In genomic region chr3:151228291-151229125, GRCh38 we compare ENCODE assay signal across 9 cellular contexts. TPM values are rescaled to one million over a fixed set of nuclear protein-coding genes. Genes with fewer than 3 reads are reported as not detected.
DNase-seq lines count a peak whose midpoint lies in the region; ATAC-seq and TF ChIP-seq lines count a peak whose summit lies in the region.
"Had no signal": no experiment of that assay in that cellular context is flagged by ENCODE, and none has a peak within 500 bp of the region (broad histone marks: within the 10 kb centered on the region; RNA-seq: fewer than 3 reads in every experiment).

No MANE protein-coding gene starts in this region.

- ATAC-seq in GM21528 (IDR thresholded peaks at IDR 0.05; ENCODE audit: low FRiP score, unreplicated experiment) (peak; percentile 8), left ventricle myocardium superior (peak; percentile 63), HG02588 (IDR thresholded peaks at IDR 0.05; ENCODE audit: unreplicated experiment) (no peak), HG03565 (IDR thresholded peaks at IDR 0.05; ENCODE audit: unreplicated experiment) (no peak)

- POLR2A ChIA-PET in AG04450 (lab: Yijun Ruan, JAX) = interaction anchor here (0.8 kb wide), 1 partner anchor 31 kb away, joined by 3 read pairs; no protein-coding TSS in a partner anchor
- POLR2A ChIA-PET in activated CD4-positive, alpha-beta memory T cell treated with anti-CD3 and anti-CD28 coated beads, Interleukin-2, amount 10 ng/mL, durations not matched to agents 7 days and 5 days (lab: Charles Lee) = interaction anchor here (0.8 to 3.5 kb wide), 8 partner anchors 21 to 77 kb away, joined by 3 to 12 read pairs (median 4); partner anchors contain the start of gene P2RY14

- DNase-seq in AG04450 (ENCODE audit: low read depth, low spot score) = peak; percentile 43
- DNase-seq in activated CD4-positive, alpha-beta memory T cell treated with anti-CD3 and anti-CD28 coated beads, Interleukin-2, amount 10 ng/mL, durations not matched to agents 7 days and 5 days = no peak
- DNase-seq in left ventricle myocardium superior = no peak
- DNase-seq in OCI-M2 (lab: John Stamatoyannopoulos, UW; ENCODE audit: unreplicated experiment) = no peak
- DNase-seq in COR-L47 (lab: John Stamatoyannopoulos, UW) = no peak

- no peaks in the 10 kb centered on the region for H3K27me3 ChIP-seq in AG04450 (ENCODE audit: control insufficient read depth, insufficient read depth, low read length)

- peak overlapping the region; percentile 73 for H3K27ac ChIP-seq in AG04450 (ENCODE audit: low read depth, low read length)

- CTCF ChIA-PET in AG04450 (lab: Charles Lee) = interaction anchor here (0.5 to 8.4 kb wide), 56 partner anchors 8 to 1228 kb away, joined by 3 to 182 read pairs (median 6); partner anchors contain the start of gene P2RY14
- CTCF ChIA-PET in activated CD4-positive, alpha-beta memory T cell treated with anti-CD3 and anti-CD28 coated beads, Interleukin-2, amount 10 ng/mL, durations not matched to agents 7 days and 5 days (lab: Charles Lee) = interaction anchor here (0.6 to 8.2 kb wide), 39 partner anchors 9 to 611 kb away, joined by 3 to 160 read pairs (median 4); partner anchors contain the start of genes GPR171, GPR87 and P2RY14

- no peak for TF ChIP-seq CTCF in AG04450 (IDR thresholded peaks at IDR 0.05; ENCODE audit: low read depth, low read length)

- peaks cover 55% of the 10 kb centered on the region for H3K4me1 Mint-ChIP-seq in activated CD4-positive, alpha-beta memory T cell treated with anti-CD3 and anti-CD28 coated beads, Interleukin-2, amount 10 ng/mL, durations not matched to agents 7 days and 5 days

- no peak overlapping the region for H3K4me3 Mint-ChIP-seq in activated CD4-positive, alpha-beta memory T cell treated with anti-CD3 and anti-CD28 coated beads, Interleukin-2, amount 10 ng/mL, durations not matched to agents 7 days and 5 days

- no peaks in the 10 kb centered on the region for H3K27me3 Mint-ChIP-seq in activated CD4-positive, alpha-beta memory T cell treated with anti-CD3 and anti-CD28 coated beads, Interleukin-2, amount 10 ng/mL, durations not matched to agents 7 days and 5 days

- no peak overlapping the region for H3K4me3 ChIP-seq in AG04450 (ENCODE audit: low read depth, low read length)

- H3K27ac Mint-ChIP-seq in activated CD4-positive, alpha-beta memory T cell treated with anti-CD3 and anti-CD28 coated beads, Interleukin-2, amount 10 ng/mL, durations not matched to agents 7 days and 5 days = peak overlapping the region; percentile 69

- H3K36me3 Mint-ChIP-seq in activated CD4-positive, alpha-beta memory T cell treated with anti-CD3 and anti-CD28 coated beads, Interleukin-2, amount 10 ng/mL, durations not matched to agents 7 days and 5 days (ENCODE audit: low read depth) = no peaks in the 10 kb centered on the region

- intact Hi-C loops in left ventricle myocardium superior (cut with micrococcal nuclease) = loop anchor here (2.0 to 5.0 kb wide), 2 partner anchors 52 to 61 kb away; no protein-coding TSS in a partner anchor

- H3K9me3 ChIP-seq in AG04450 (ENCODE audit: control insufficient read depth, insufficient read depth, low read length) = no peaks in the 10 kb centered on the region

- no peaks in the 10 kb centered on the region for H3K9me3 Mint-ChIP-seq in activated CD4-positive, alpha-beta memory T cell treated with anti-CD3 and anti-CD28 coated beads, Interleukin-2, amount 10 ng/mL, durations not matched to agents 7 days and 5 days

RNA-seq across cellular contexts. Expression of gene GPR171, which starts 25.5 kb away (rescaled TPM):
- polyA plus RNA-seq in AG04450 (2011; rRNA removed) = not detected in 2 replicates
- not detected in 2 replicates for polyA minus RNA-seq in AG04450 (2011; rRNA and poly(A)+ RNA removed)
- 100 to 1,000 TPM; 204 to 222 TPM for total RNA-seq in activated CD4-positive, alpha-beta memory T cell treated with anti-CD3 and anti-CD28 coated beads, Interleukin-2, amount 10 ng/mL, durations not matched to agents 7 days and 5 days
- 0.15 TPM for total RNA-seq in left ventricle myocardium superior
- total RNA-seq: pulmonary artery endothelial cell had no signal

RNA-seq across cellular contexts. Expression of gene P2RY14, which starts 49.8 kb away (rescaled TPM):
- polyA plus RNA-seq in AG04450 (2011; rRNA removed) = not detected in 2 replicates
- polyA minus RNA-seq in AG04450 (2011; rRNA and poly(A)+ RNA removed) = not detected in 2 replicates
- 1 to 10 TPM; 1.2 to 1.4 TPM for total RNA-seq in activated CD4-positive, alpha-beta memory T cell treated with anti-CD3 and anti-CD28 coated beads, Interleukin-2, amount 10 ng/mL, durations not matched to agents 7 days and 5 days
- total RNA-seq in left ventricle myocardium superior = 4.4 TPM
- total RNA-seq: pulmonary artery endothelial cell had no signal

Comparison
In these comparisons a context has a peak if more than half of its experiments do, and no peak if none do; other contexts are left out.
1. ATAC-seq: peak in GM21528 (single experiment) and left ventricle myocardium superior (single experiment); none in HG02588 (single experiment) and HG03565 (single experiment).
2. RNA of gene GPR171, which starts 25.5 kb away (total RNA-seq): 204 to 222 TPM in activated CD4-positive, alpha-beta memory T cell treated with anti-CD3 and anti-CD28 coated beads, Interleukin-2, amount 10 ng/mL, durations not matched to agents 7 days and 5 days; 0.15 TPM in left ventricle myocardium superior (single experiment); every median in the first group is over 100 times any median in the second.